In genomic region chr9:125850763-125851162, GRCh38 we compare ENCODE assay signal across 1 cellular context.
A peak's percentile ranks its signal among the peaks of the same experiment; 100 is the strongest.
TF ChIP-seq lines count a peak whose summit lies in the region.

No MANE protein-coding gene starts in this region.

TF ChIP-seq in HepG2, 621 proteins besides CTCF, POLR2A, EP300 and RAD21 (continued from another document and continues in another):
- no peak for TF ChIP-seq ZFP90 (CRISPR knock-in tag; IDR thresholded peaks at IDR 0.05; ENCODE audit: borderline replicate concordance)
- TF ChIP-seq GTF2F1 (IDR thresholded peaks at IDR 0.05; ENCODE audit: low read length), result no peak
- TF ChIP-seq ZNF30 (CRISPR knock-in tag; IDR thresholded peaks at IDR 0.05), result no peak
- no peak for TF ChIP-seq ZNF33B (CRISPR knock-in tag; IDR thresholded peaks at IDR 0.05)
- TF ChIP-seq ZNF460 (CRISPR knock-in tag; IDR thresholded peaks at IDR 0.05; ENCODE audit: borderline replicate concordance), result no peak
- no peak for TF ChIP-seq ZNF780A (CRISPR knock-in tag; IDR thresholded peaks at IDR 0.05)
- TF ChIP-seq EHMT2 (IDR thresholded peaks at IDR 0.05; ENCODE audit: borderline replicate concordance, low read depth, low read length), result no peak; the same call in 1 of the 2 replicates
- TF ChIP-seq TCF7L2 (IDR thresholded peaks at IDR 0.05; ENCODE audit: low read depth, low read length), result no peak
- TF ChIP-seq CEBPB (IDR thresholded peaks at IDR 0.05; ENCODE audit: borderline replicate concordance, low read depth, low read length), result peak; percentile 77; the same call in 1 of the 2 replicates
- peak; percentile 63; the same call in 1 of the 2 replicates for TF ChIP-seq AHDC1 (CRISPR knock-in tag; IDR thresholded peaks at IDR 0.05; ENCODE audit: borderline replicate concordance)
- no peak for TF ChIP-seq STAT5B (CRISPR knock-in tag; IDR thresholded peaks at IDR 0.05)
- no peak for TF ChIP-seq ATAD3A (CRISPR knock-in tag; IDR thresholded peaks at IDR 0.05)
- no peak for TF ChIP-seq RFX5 (IDR thresholded peaks at IDR 0.05; ENCODE audit: low read depth, low read length)
- no peak for TF ChIP-seq ZNF234 (CRISPR knock-in tag; conservative IDR thresholded peaks at IDR 0.05)
- TF ChIP-seq ZNF317 (CRISPR knock-in tag; IDR thresholded peaks at IDR 0.05), result no peak
- no peak for TF ChIP-seq ZNF749 (CRISPR knock-in tag; IDR thresholded peaks at IDR 0.05; ENCODE audit: borderline replicate concordance)
- no peak for TF ChIP-seq EEA1 (CRISPR knock-in tag; IDR thresholded peaks at IDR 0.05; ENCODE audit: borderline replicate concordance)
- no peak for TF ChIP-seq NFAT5 (CRISPR knock-in tag; IDR thresholded peaks at IDR 0.05)
- no peak for TF ChIP-seq NR2C2 (CRISPR knock-in tag; IDR thresholded peaks at IDR 0.05; ENCODE audit: borderline replicate concordance)
- no peak for TF ChIP-seq MXI1 (IDR thresholded peaks at IDR 0.05; ENCODE audit: borderline replicate concordance, low read depth, low read length)
- TF ChIP-seq SRSF4 (IDR thresholded peaks at IDR 0.05; ENCODE audit: low read depth, low read length, poor library complexity, severe bottlenecking), result no peak
- no peak for TF ChIP-seq JUND (CRISPR knock-in tag; IDR thresholded peaks at IDR 0.05)
- no peak for TF ChIP-seq KLF15 (CRISPR knock-in tag; IDR thresholded peaks at IDR 0.05; ENCODE audit: borderline replicate concordance)
- no peak for TF ChIP-seq ARNTL (CRISPR knock-in tag; IDR thresholded peaks at IDR 0.05)
- TF ChIP-seq ZNF766 (CRISPR knock-in tag; IDR thresholded peaks at IDR 0.05; ENCODE audit: borderline replicate concordance), result no peak
- no peak for TF ChIP-seq PLRG1 (conservative IDR thresholded peaks at IDR 0.05)
- TF ChIP-seq GLI4 (CRISPR knock-in tag; IDR thresholded peaks at IDR 0.05; ENCODE audit: borderline replicate concordance), result no peak
- no peak for TF ChIP-seq NRL (CRISPR knock-in tag; IDR thresholded peaks at IDR 0.05; ENCODE audit: borderline replicate concordance)
- peak; percentile 62; the same call in 1 of the 2 replicates for TF ChIP-seq RCOR2 (CRISPR knock-in tag; IDR thresholded peaks at IDR 0.05)
- no peak for TF ChIP-seq TCF12 (IDR thresholded peaks at IDR 0.05)
- TF ChIP-seq TCF12 (CRISPR knock-in tag; IDR thresholded peaks at IDR 0.05), result no peak
- peak; percentile 52; the same call in 1 of the 2 replicates for TF ChIP-seq ZMYM4 (CRISPR knock-in tag; IDR thresholded peaks at IDR 0.05)
- no peak; the same call in 1 of the 2 replicates for TF ChIP-seq KAT8 (CRISPR knock-in tag; IDR thresholded peaks at IDR 0.05)
- TF ChIP-seq CREB1 (IDR thresholded peaks at IDR 0.05), result no peak
- TF ChIP-seq CREB1 (CRISPR knock-in tag; IDR thresholded peaks at IDR 0.05), result peak; percentile 48; the same call in 1 of the 2 replicates
- no peak for TF ChIP-seq SNRNP70 (IDR thresholded peaks at IDR 0.05; ENCODE audit: low read depth, low read length)
- no peak for TF ChIP-seq ZNF264 (CRISPR knock-in tag; IDR thresholded peaks at IDR 0.05)
- TF ChIP-seq ZNF597 (CRISPR knock-in tag; IDR thresholded peaks at IDR 0.05), result no peak
- no peak for TF ChIP-seq SOX6 (IDR thresholded peaks at IDR 0.05)
- TF ChIP-seq SOX6 (CRISPR knock-in tag; IDR thresholded peaks at IDR 0.05), result peak; percentile 85
- TF ChIP-seq FIP1L1 (IDR thresholded peaks at IDR 0.05; ENCODE audit: borderline replicate concordance, insufficient read depth, low read depth, low read length), result no peak
- no peak for TF ChIP-seq HIC2 (CRISPR knock-in tag; IDR thresholded peaks at IDR 0.05; ENCODE audit: low read depth)
- TF ChIP-seq ZNF577 (CRISPR knock-in tag; IDR thresholded peaks at IDR 0.05; ENCODE audit: borderline replicate concordance, low read depth), result no peak
- peak; percentile 82 for TF ChIP-seq CEBPG (CRISPR knock-in tag; IDR thresholded peaks at IDR 0.05)
- no peak for TF ChIP-seq GPN1 (CRISPR knock-in tag; IDR thresholded peaks at IDR 0.05; ENCODE audit: borderline replicate concordance)
- no peak for TF ChIP-seq ZNF737 (CRISPR knock-in tag; IDR thresholded peaks at IDR 0.05; ENCODE audit: borderline replicate concordance)
- peak; percentile 23; the same call in 1 of the 2 replicates for TF ChIP-seq HNF4G (IDR thresholded peaks at IDR 0.05; ENCODE audit: borderline replicate concordance, low read depth, low read length)
- TF ChIP-seq HNF4G (CRISPR knock-in tag; IDR thresholded peaks at IDR 0.05; ENCODE audit: borderline replicate concordance, low read depth), result no peak
- no peak for TF ChIP-seq U2AF2 (IDR thresholded peaks at IDR 0.05; ENCODE audit: low read depth, low read length)
- TF ChIP-seq ZNF569 (CRISPR knock-in tag; IDR thresholded peaks at IDR 0.05; ENCODE audit: borderline replicate concordance), result no peak
- TF ChIP-seq NCOA5 (CRISPR knock-in tag; IDR thresholded peaks at IDR 0.05), result no peak
- TF ChIP-seq HDAC6 (IDR thresholded peaks at IDR 0.05; ENCODE audit: low read depth, low read length), result no peak
- TF ChIP-seq ELF3 (CRISPR knock-in tag; IDR thresholded peaks at IDR 0.05), result peak; percentile 52
- no peak for TF ChIP-seq ELF1 (CRISPR knock-in tag; IDR thresholded peaks at IDR 0.05)
- no peak for TF ChIP-seq E2F2 (CRISPR knock-in tag; IDR thresholded peaks at IDR 0.05; ENCODE audit: borderline replicate concordance)
- TF ChIP-seq ZNF776 (CRISPR knock-in tag; IDR thresholded peaks at IDR 0.05), result no peak
- TF ChIP-seq IRF1 (CRISPR knock-in tag; IDR thresholded peaks at IDR 0.05; ENCODE audit: low read depth), result no peak
